In the genomic region with DNA sequence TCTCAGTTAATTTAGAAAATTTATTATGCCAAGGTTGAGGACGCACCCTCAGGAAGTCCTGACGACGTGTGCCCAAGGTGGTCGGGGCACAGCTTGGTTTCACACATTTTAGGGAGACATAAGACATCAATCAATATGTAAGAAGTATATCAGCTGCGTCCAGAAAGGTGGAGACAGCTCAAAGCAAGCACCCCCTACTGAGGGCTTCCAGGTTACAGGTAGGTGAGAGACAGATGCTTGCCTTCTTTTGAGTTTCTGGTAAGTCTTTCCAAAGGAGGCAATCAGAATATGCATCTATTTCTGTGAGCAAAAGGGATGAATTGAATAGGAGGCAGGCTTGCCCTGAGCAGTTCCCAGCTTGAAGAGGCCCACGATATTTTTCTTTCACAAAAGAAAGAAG, we compare ENCODE assay signal across 7 cellular contexts.
"Had no signal": no experiment of that assay in that cellular context is flagged by ENCODE, and none has a peak within 500 bp of the region (broad histone marks: within the 10 kb centered on the region; RNA-seq: fewer than 3 reads in every experiment).

No MANE protein-coding gene starts in this region.

- H2AFZ ChIP-seq: GM23338 had no signal

- H3K4me3 Mint-ChIP-seq: GM23338, H9 had no signal

- FAIRE-seq: H1, H54, HTR-8/SVneo had no signal

- H3K4me3 ChIP-seq: GM23338 had no signal

- DNase-seq: H9, HCEC 1CT, IMR-90 had no signal

- ATAC-seq: GM23338 had no signal

- H3K9me3 Mint-ChIP-seq: GM23338, H9 had no signal

- H3K4me2 ChIP-seq: GM23338 had no signal
